ENCODE assay signal across 25 cellular contexts in the genomic region with DNA sequence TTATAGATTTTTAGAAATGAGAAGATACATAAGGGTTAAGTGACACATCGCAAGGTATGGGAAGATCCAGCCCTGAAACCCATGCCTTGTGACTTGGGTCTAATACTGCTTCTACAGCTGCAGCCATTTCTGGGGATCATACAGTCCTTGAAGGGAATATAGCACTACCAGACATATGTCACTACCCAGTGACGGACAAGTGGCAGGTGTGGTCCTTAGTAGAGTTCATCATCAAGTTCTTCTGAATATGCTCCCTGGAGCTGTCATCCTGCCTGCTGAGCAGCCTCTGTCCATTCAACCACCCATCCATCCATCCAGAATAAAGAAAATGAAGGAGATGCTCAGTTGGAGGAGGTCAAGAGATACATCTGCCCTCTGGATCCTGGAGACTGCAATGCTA.
DNase-seq lines count a peak whose midpoint lies in the region; ATAC-seq and TF ChIP-seq lines count a peak whose summit lies in the region.
"Had no signal": no experiment of that assay in that cellular context is flagged by ENCODE, and none has a peak within 500 bp of the region (broad histone marks: within the 10 kb centered on the region; RNA-seq: fewer than 3 reads in every experiment).

No MANE protein-coding gene starts in this region.

- no peak for TF ChIP-seq CTCF in IMR-90 (conservative IDR thresholded peaks at IDR 0.05; ENCODE audit: low read depth, low read length)
- TF ChIP-seq CTCF in psoas muscle (IDR thresholded peaks at IDR 0.05): no peak
- no peak for TF ChIP-seq CTCF in progenitor cell of endocrine pancreas (IDR thresholded peaks at IDR 0.05; ENCODE audit: unreplicated experiment)
- no peak for TF ChIP-seq CTCF in GM13976 (IDR thresholded peaks at IDR 0.05; ENCODE audit: borderline replicate concordance, control extremely low read depth, extremely low read depth, insufficient read depth, missing control alignments)
- TF ChIP-seq CTCF in adrenal gland (IDR thresholded peaks at IDR 0.05): no peak

- DNase-seq in IMR-90: no peak
- DNase-seq in NCI-H524 treated with DMSO at 0.1 percent for 48 hours (lab: John Stamatoyannopoulos, UW): peak; percentile 66
- DNase-seq in islet precursor cell: peak; percentile 13
- no peak for DNase-seq in psoas muscle
- DNase-seq in progenitor cell of endocrine pancreas (ENCODE audit: low spot score, unreplicated experiment): no peak
- DNase-seq in GM13976 (ENCODE audit: low spot score): no peak
- no peak for DNase-seq in adrenal gland
- DNase-seq: 8988T; ACHN; AML-193; BE2C; CD4-positive, alpha-beta T cell; CD8-positive, alpha-beta memory T cell; DMS 273 treated with DMSO at 0.1 percent for 48 hours; DMS79; EL; GDM1; GOT3; HFFc6 had no signal

- H3K18ac ChIP-seq in IMR-90 (ENCODE audit: low read depth, low read length): no peak overlapping the region

- H2AFZ ChIP-seq in IMR-90 (replicated peaks; ENCODE audit: low read length, poor library complexity): no peak overlapping the region

- H3K79me1 ChIP-seq in IMR-90 (ENCODE audit: low read depth in 1 of 2, low read length in 2 of 2): no peaks in the 10 kb centered on the region

- no peak overlapping the region for H3K23ac ChIP-seq in IMR-90 (ENCODE audit: low read depth, low read length)

- peaks cover 3% of the 10 kb centered on the region for H3K4me1 Mint-ChIP-seq in progenitor cell of endocrine pancreas (ENCODE audit: low read depth)

- H3K9ac ChIP-seq in IMR-90 (ENCODE audit: low read depth, low read length): no peak overlapping the region
- H3K9ac ChIP-seq: BLaER1 treated with 17β-estradiol and CSF1 and Interleukin-3, amounts not matched to agents 10 nM and 100 nM had no signal

- no peak overlapping the region for H2AK5ac ChIP-seq in IMR-90 (ENCODE audit: low read depth, low read length)

- H2BK20ac ChIP-seq in IMR-90 (ENCODE audit: low read depth, low read length): no peak overlapping the region

- H3K36me3 ChIP-seq in IMR-90 (ENCODE audit: control insufficient read depth, insufficient read depth, low read length): no peaks in the 10 kb centered on the region
- H3K36me3 ChIP-seq in psoas muscle (ENCODE audit: insufficient read depth in 1 of 2, low read depth in 1 of 2): no peaks in the 10 kb centered on the region
- no peaks in the 10 kb centered on the region for H3K36me3 ChIP-seq in adrenal gland (replicated peaks in 1 of 2)
- H3K36me3 ChIP-seq: BE2C; BLaER1 treated with 17β-estradiol and CSF1 and Interleukin-3, amounts not matched to agents 10 nM and 100 nM; HAP-1 had no signal

- no peak overlapping the region for H3K14ac ChIP-seq in IMR-90 (replicated peaks; ENCODE audit: low read depth, low read length)

- peaks cover 4% of the 10 kb centered on the region for H3K27me3 ChIP-seq in IMR-90 (ENCODE audit: control insufficient read depth, insufficient read depth, low read length)
- H3K27me3 ChIP-seq in psoas muscle (ENCODE audit: insufficient read depth in 3 of 3, low read length in 2 of 3): no peaks in the 10 kb centered on the region
- no peaks in the 10 kb centered on the region for H3K27me3 ChIP-seq in adrenal gland
- H3K27me3 ChIP-seq: BE2C; BLaER1 treated with 17β-estradiol and CSF1 and Interleukin-3, amounts not matched to agents 10 nM and 100 nM had no signal

- H3K9me1 ChIP-seq in IMR-90 (ENCODE audit: insufficient read depth, low read length): no peaks in the 10 kb centered on the region

- H3K56ac ChIP-seq in IMR-90 (ENCODE audit: extremely low read depth, insufficient read depth, low read length): no peak overlapping the region

- in situ Hi-C loops in IMR-90 (cut with MboI; ENCODE audit: low sequenced_read_pairs) (loop anchor here (10.0 kb wide), 1 partner anchor 491 kb away; no protein-coding TSS in a partner anchor), GM13976 (cut with MboI; ENCODE audit: low sequenced_read_pairs, unreplicated experiment) (loop anchor here (25.0 kb wide), 2 partner anchors 213 to 337 kb away; no protein-coding TSS in a partner anchor)

- H3K36me3 Mint-ChIP-seq in progenitor cell of endocrine pancreas (ENCODE audit: insufficient read depth): no peaks in the 10 kb centered on the region
- H3K36me3 Mint-ChIP-seq: CD14-positive monocyte; CD8-positive, alpha-beta memory T cell had no signal

- WGBS in IMR-90 (ENCODE audit: extremely low coverage in 2 of 2, insufficient read length in 1 of 2), 2 experiments: no CpG with 5 or more reads among the region's 2 CpGs
- 67 to 81% (median 68%) methylated on average over 2 of the region's 2 CpGs for WGBS in psoas muscle, 3 donors
- 94 to 98% (median 97%) methylated on average over 2 of the region's 2 CpGs for WGBS in adrenal gland, 4 donors

- no peak overlapping the region for H3K4ac ChIP-seq in IMR-90 (ENCODE audit: low read depth, low read length)

- no peak overlapping the region for H3K27ac ChIP-seq in IMR-90 (ENCODE audit: insufficient read depth, low read length)
- no peak overlapping the region for H3K27ac ChIP-seq in psoas muscle
- H3K27ac ChIP-seq in adrenal gland: no peak overlapping the region
- H3K27ac ChIP-seq: A549; BLaER1 treated with 17β-estradiol and CSF1 and Interleukin-3, amounts not matched to agents 10 nM and 100 nM had no signal

- H2BK15ac ChIP-seq in IMR-90 (ENCODE audit: low read depth, low read length): no peak overlapping the region

- H3K4me2 ChIP-seq in IMR-90 (ENCODE audit: low read depth, low read length): no peak overlapping the region
- H3K4me2 ChIP-seq: A549 had no signal

- no peak overlapping the region for H2BK5ac ChIP-seq in IMR-90 (ENCODE audit: low read depth, low read length, poor library complexity, severe bottlenecking)

- H2BK120ac ChIP-seq in IMR-90 (ENCODE audit: low read depth, low read length): no peak overlapping the region

- no peak for TF ChIP-seq RAD21 in IMR-90 (IDR thresholded peaks at IDR 0.05; ENCODE audit: low read length)

- H2AK9ac ChIP-seq in IMR-90 (replicated peaks; ENCODE audit: low read depth, low read length, poor library complexity): no peak overlapping the region

- no peak overlapping the region for H4K5ac ChIP-seq in IMR-90 (ENCODE audit: low read depth, low read length)

- H3K27ac Mint-ChIP-seq in progenitor cell of endocrine pancreas: no peak overlapping the region
- H3K27ac Mint-ChIP-seq: CD14-positive monocyte; CD4-positive, alpha-beta T cell; CD8-positive, alpha-beta memory T cell; HFFc6 had no signal

- peak overlapping the region; percentile 28; the same call in 1 of the 2 replicates for H4K91ac ChIP-seq in IMR-90 (ENCODE audit: insufficient read depth, low read depth, low read length)

- no peaks in the 10 kb centered on the region for H3K9me3 ChIP-seq in IMR-90 (ENCODE audit: control insufficient read depth, insufficient read depth, low read length)
- no peaks in the 10 kb centered on the region for H3K9me3 ChIP-seq in psoas muscle
- H3K9me3 ChIP-seq in adrenal gland (replicated peaks in 1 of 3): no peaks in the 10 kb centered on the region
- H3K9me3 ChIP-seq: A549; BE2C; BLaER1 treated with 17β-estradiol and CSF1 and Interleukin-3, amounts not matched to agents 10 nM and 100 nM; HAP-1 had no signal

- no peaks in the 10 kb centered on the region for H3K9me3 Mint-ChIP-seq in progenitor cell of endocrine pancreas (ENCODE audit: low read depth)
- H3K9me3 Mint-ChIP-seq: CD4-positive, alpha-beta T cell; CD8-positive, alpha-beta memory T cell; HFFc6 had no signal

- intact Hi-C loops in IMR-90 (cut with micrococcal nuclease): loop anchor here (5.0 kb wide), 2 partner anchors 68 to 208 kb away; no protein-coding TSS in a partner anchor
- intact Hi-C loops in psoas muscle (cut with DNase I): loop anchor here (5.0 to 10.0 kb wide), 3 partner anchors 121 to 491 kb away; a partner anchor contains a TSS
- intact Hi-C loops in adrenal gland (cut with DNase I): loop anchor here (10.0 kb wide), 3 partner anchors 61 to 491 kb away; no protein-coding TSS in a partner anchor

- H4K20me1 ChIP-seq in IMR-90 (ENCODE audit: insufficient read depth, low read length): no peaks in the 10 kb centered on the region
- H4K20me1 ChIP-seq: BLaER1 treated with 17β-estradiol and CSF1 and Interleukin-3, amounts not matched to agents 10 nM and 100 nM had no signal

- H3K4me3 Mint-ChIP-seq in progenitor cell of endocrine pancreas (ENCODE audit: low read depth): no peak overlapping the region
- H3K4me3 Mint-ChIP-seq: CD14-positive monocyte; CD4-positive, alpha-beta T cell; CD8-positive, alpha-beta memory T cell; HFFc6 had no signal

- TF ChIP-seq POLR2A in IMR-90 (IDR thresholded peaks at IDR 0.05; ENCODE audit: low read depth, low read length) (no peak), adrenal gland (IDR thresholded peaks at IDR 0.05) (no peak)

- POLR2A ChIA-PET in IMR-90 (lab: Charles Lee; ENCODE audit: unreplicated experiment): no interaction called here

- CTCF ChIA-PET in IMR-90 (lab: Yijun Ruan, JAX): interaction anchor here (1.0 to 2.0 kb wide), 2 partner anchors 12 to 492 kb away, joined by 3 to 6 read pairs; no protein-coding TSS in a partner anchor

- dilution Hi-C loops in IMR-90 (cut with HindIII; ENCODE audit: low sequenced_read_pairs, unreplicated experiment): no loop called here

- H3K4me1 ChIP-seq in IMR-90 (ENCODE audit: control insufficient read depth, insufficient read depth, low read length) (peaks cover 4% of the 10 kb centered on the region; the same call in 1 of the 2 replicates), psoas muscle (peaks cover 13% of the 10 kb centered on the region), adrenal gland (replicated peaks in 1 of 2) (peaks cover 4 to 7% of the 10 kb centered on the region in 2 donors)
- H3K4me1 ChIP-seq: A549 had no signal

- BruUV-seq in IMR-90 (replicated peaks; lab: Mats Ljungman, UMichigan): no TSS peak

- H4K8ac ChIP-seq in IMR-90 (ENCODE audit: low read depth in 2 of 2, low read length in 2 of 2): no peak overlapping the region

- H3K27me3 Mint-ChIP-seq in progenitor cell of endocrine pancreas: no peaks in the 10 kb centered on the region
- H3K27me3 Mint-ChIP-seq: CD4-positive, alpha-beta T cell had no signal

- ATAC-seq in IMR-90 (ENCODE audit: low read depth) (no peak), psoas muscle (peak; percentile 47 to 86 (median 69)), HG02759 (IDR thresholded peaks at IDR 0.05; ENCODE audit: unreplicated experiment) (no peak)
- ATAC-seq: A549, GM12878 had no signal

- no peak overlapping the region for H3K4me3 ChIP-seq in IMR-90 (ENCODE audit: insufficient read depth, low read depth, low read length)
- H3K4me3 ChIP-seq in psoas muscle: no peak overlapping the region
- no peak overlapping the region for H3K4me3 ChIP-seq in adrenal gland
- H3K4me3 ChIP-seq: A549; BLaER1 treated with 17β-estradiol and CSF1 and Interleukin-3, amounts not matched to agents 10 nM and 100 nM; GM12878; HAP-1 had no signal

TF ChIP-seq in IMR-90, 13 proteins besides CTCF, POLR2A, EP300 and RAD21 (continues in another document):
- no peak for TF ChIP-seq MAFK (IDR thresholded peaks at IDR 0.05; ENCODE audit: low read depth, low read length)
- no peak for TF ChIP-seq MAZ (IDR thresholded peaks at IDR 0.05; ENCODE audit: borderline replicate concordance, low read depth, low read length)

Comparison
In these comparisons a context has a peak if more than half of its experiments do, and no peak if none do; other contexts are left out.
1. ATAC-seq: peak in psoas muscle (4 of 4); none in IMR-90 (single experiment) and HG02759 (single experiment).
2. DNase-seq: peak in NCI-H524 treated with DMSO at 0.1 percent for 48 hours (single experiment) and islet precursor cell (single experiment); none in IMR-90 (single experiment), psoas muscle (0 of 2), progenitor cell of endocrine pancreas (single experiment), GM13976 (single experiment) and adrenal gland (0 of 7).